ENCODE assay signal across 2 cellular contexts in the genomic region with DNA sequence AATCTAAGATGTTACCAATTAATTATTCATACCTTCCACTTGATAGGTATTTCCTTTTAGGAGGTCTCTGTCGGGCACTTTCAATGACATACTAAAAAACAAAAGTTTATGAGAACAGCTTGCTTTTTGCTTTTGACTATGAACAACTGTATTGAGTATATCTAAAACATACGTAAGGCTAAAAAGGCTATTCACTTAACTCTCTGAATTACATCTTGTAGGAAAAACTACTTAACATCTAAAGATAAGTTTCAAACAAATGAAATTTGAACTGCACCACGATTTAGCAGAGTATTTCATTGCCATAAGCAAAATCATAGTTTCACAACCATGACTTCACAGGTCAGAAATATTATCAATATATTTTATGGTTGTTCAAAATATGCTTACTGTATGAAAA.
TF ChIP-seq lines count a peak whose summit lies in the region.

No MANE protein-coding gene starts in this region.

TF ChIP-seq in HEK293, 187 proteins besides CTCF, POLR2A, EP300 and RAD21:
- TF ChIP-seq ZNF426 (tag by site-specific recombination; IDR thresholded peaks at IDR 0.05) (no peak), FEZF1 (tag by site-specific recombination; IDR thresholded peaks at IDR 0.05) (peak; percentile 86), PRDM6 (tag by site-specific recombination; IDR thresholded peaks at IDR 0.05) (peak; percentile 83)

TF ChIP-seq in K562, 482 proteins besides CTCF, POLR2A, EP300 and RAD21:
- TF ChIP-seq XRCC5 (IDR thresholded peaks at IDR 0.05; ENCODE audit: low read depth, low read length) (no peak), TARDBP (IDR thresholded peaks at IDR 0.05) (no peak), ZNF12 (CRISPR knock-in tag; IDR thresholded peaks at IDR 0.05) (no peak), NR1H2 (CRISPR knock-in tag; IDR thresholded peaks at IDR 0.05) (no peak), ZNF316 (IDR thresholded peaks at IDR 0.05) (peak; percentile 58; the same call in 1 of the 2 replicates), RBM34 (IDR thresholded peaks at IDR 0.05; ENCODE audit: borderline replicate concordance, insufficient read depth, low read length) (no peak)
- TF ChIP-seq, protein P1, sequence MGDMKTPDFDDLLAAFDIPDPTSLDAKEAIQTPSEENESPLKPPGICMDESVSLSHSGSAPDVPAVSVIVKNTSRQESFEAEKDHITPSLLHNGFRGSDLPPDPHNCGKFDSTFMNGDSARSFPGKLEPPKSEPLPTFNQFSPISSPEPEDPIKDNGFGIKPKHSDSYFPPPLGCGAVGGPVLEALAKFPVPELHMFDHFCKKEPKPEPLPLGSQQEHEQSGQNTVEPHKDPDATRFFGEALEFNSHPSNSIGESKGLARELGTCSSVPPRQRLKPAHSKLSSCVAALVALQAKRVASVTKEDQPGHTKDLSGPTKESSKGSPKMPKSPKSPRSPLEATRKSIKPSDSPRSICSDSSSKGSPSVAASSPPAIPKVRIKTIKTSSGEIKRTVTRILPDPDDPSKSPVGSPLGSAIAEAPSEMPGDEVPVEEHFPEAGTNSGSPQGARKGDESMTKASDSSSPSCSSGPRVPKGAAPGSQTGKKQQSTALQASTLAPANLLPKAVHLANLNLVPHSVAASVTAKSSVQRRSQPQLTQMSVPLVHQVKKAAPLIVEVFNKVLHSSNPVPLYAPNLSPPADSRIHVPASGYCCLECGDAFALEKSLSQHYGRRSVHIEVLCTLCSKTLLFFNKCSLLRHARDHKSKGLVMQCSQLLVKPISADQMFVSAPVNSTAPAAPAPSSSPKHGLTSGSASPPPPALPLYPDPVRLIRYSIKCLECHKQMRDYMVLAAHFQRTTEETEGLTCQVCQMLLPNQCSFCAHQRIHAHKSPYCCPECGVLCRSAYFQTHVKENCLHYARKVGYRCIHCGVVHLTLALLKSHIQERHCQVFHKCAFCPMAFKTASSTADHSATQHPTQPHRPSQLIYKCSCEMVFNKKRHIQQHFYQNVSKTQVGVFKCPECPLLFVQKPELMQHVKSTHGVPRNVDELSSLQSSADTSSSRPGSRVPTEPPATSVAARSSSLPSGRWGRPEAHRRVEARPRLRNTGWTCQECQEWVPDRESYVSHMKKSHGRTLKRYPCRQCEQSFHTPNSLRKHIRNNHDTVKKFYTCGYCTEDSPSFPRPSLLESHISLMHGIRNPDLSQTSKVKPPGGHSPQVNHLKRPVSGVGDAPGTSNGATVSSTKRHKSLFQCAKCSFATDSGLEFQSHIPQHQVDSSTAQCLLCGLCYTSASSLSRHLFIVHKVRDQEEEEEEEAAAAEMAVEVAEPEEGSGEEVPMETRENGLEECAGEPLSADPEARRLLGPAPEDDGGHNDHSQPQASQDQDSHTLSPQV (IDR thresholded peaks at IDR 0.05) = no peak
TF ChIP-seq in K562: peak in this region for 1.
